In the genomic region with DNA sequence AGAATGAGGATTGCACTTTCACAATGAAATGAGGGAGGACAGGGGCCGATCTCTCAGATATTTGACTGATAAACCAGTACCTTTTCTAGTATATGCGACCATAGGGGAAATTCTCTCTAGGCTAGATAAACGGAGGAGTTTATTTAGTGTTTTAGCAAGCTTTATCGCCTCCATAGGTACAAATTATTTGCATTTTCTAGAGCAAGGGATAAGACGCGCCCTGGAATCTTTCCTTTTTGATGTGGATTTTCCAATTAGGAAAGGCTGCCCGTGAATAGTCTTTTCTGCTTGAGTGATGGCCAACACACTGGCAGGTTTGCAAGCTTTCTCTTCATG, we compare ENCODE assay signal across 8 cellular contexts. TPM values are rescaled to one million over a fixed set of nuclear protein-coding genes. Genes with fewer than 3 reads are reported as not detected.
DNase-seq lines count a peak whose midpoint lies in the region; ATAC-seq and TF ChIP-seq lines count a peak whose summit lies in the region.

No MANE protein-coding gene starts in this region.

- no peaks in the 10 kb centered on the region for H3K27me3 Mint-ChIP-seq in activated T-cell treated with anti-CD3 and anti-CD28 coated beads, Interleukin-2, amount 50 U/mL, for 4 hours (ENCODE audit: low read depth)
- H3K27me3 Mint-ChIP-seq in activated naive CD8-positive, alpha-beta T cell: no peaks in the 10 kb centered on the region

- H3K27me3 ChIP-seq in tibial artery: no peaks in the 10 kb centered on the region

- H3K27ac Mint-ChIP-seq in activated naive CD8-positive, alpha-beta T cell: peak overlapping the region; percentile 46

- intact Hi-C loops in tibial artery (cut with DNase I; ENCODE audit: low total_unique reads): no loop called here

- H3K27ac ChIP-seq in tibial artery: peak overlapping the region; percentile 62 to 68

- no peak for ATAC-seq in activated T-cell treated with anti-CD3 and anti-CD28 coated beads, Interleukin-2, amount 50 U/mL, for 4 hours
- ATAC-seq in left lobe of liver (peak; percentile 33), HG02642 (IDR thresholded peaks at IDR 0.05; ENCODE audit: poor library complexity, unreplicated experiment) (no peak)

- H3K9me3 ChIP-seq in tibial artery: no peaks in the 10 kb centered on the region

- peaks cover 0 to 8% (median 3%) of the 10 kb centered on the region in 4 donors for H3K4me1 ChIP-seq in tibial artery

- peaks cover 3% of the 10 kb centered on the region for H3K36me3 Mint-ChIP-seq in activated T-cell treated with anti-CD3 and anti-CD28 coated beads, Interleukin-2, amount 50 U/mL, for 4 hours (ENCODE audit: insufficient read depth)
- no peaks in the 10 kb centered on the region for H3K36me3 Mint-ChIP-seq in activated naive CD8-positive, alpha-beta T cell

- peaks cover 0 to 2% (median 0%) of the 10 kb centered on the region in 3 donors for H3K36me3 ChIP-seq in tibial artery

- peak overlapping the region; percentile 60 to 84 for H3K4me3 ChIP-seq in tibial artery

- H3K4me3 Mint-ChIP-seq in activated T-cell treated with anti-CD3 and anti-CD28 coated beads, Interleukin-2, amount 50 U/mL, for 4 hours: peak overlapping the region; percentile 96
- peak overlapping the region; percentile 99 for H3K4me3 Mint-ChIP-seq in activated naive CD8-positive, alpha-beta T cell

- H3K4me1 Mint-ChIP-seq in activated T-cell treated with anti-CD3 and anti-CD28 coated beads, Interleukin-2, amount 50 U/mL, for 4 hours (ENCODE audit: low read depth): peaks cover 15% of the 10 kb centered on the region
- H3K4me1 Mint-ChIP-seq in activated naive CD8-positive, alpha-beta T cell (ENCODE audit: low read depth): peaks cover 12% of the 10 kb centered on the region

- no peak for TF ChIP-seq CTCF in tibial artery (IDR thresholded peaks at IDR 0.05)

- no peaks in the 10 kb centered on the region for H3K9me3 Mint-ChIP-seq in activated T-cell treated with anti-CD3 and anti-CD28 coated beads, Interleukin-2, amount 50 U/mL, for 4 hours
- no peaks in the 10 kb centered on the region for H3K9me3 Mint-ChIP-seq in activated naive CD8-positive, alpha-beta T cell (ENCODE audit: low read depth)

- DNase-seq in activated T-cell treated with anti-CD3 and anti-CD28 coated beads, Interleukin-2, amount 50 U/mL, for 4 hours: no peak
- no peak for DNase-seq in activated T-cell treated with anti-CD3 and anti-CD28 coated beads, Interleukin-2, amount 50 U/mL, for 48 hours
- no peak for DNase-seq in left lobe of liver (ENCODE audit: low spot score)
- DNase-seq in tibial artery: no peak
- DNase-seq in stimulated activated CD4-positive, alpha-beta T cell treated with anti-CD3 and anti-CD28 coated beads, Interleukin-4, amount 100 ng/mL, for 24 hours: no peak
- no peak for DNase-seq in DMS 273 (lab: John Stamatoyannopoulos, UW; ENCODE audit: unreplicated experiment)

RNA-seq across cellular contexts. Expression of a gene that starts 0.4 kb away (rescaled TPM):
- total RNA-seq in activated T-cell treated with anti-CD3 and anti-CD28 coated beads, Interleukin-2, amount 50 U/mL, for 4 hours: 1 to 10 TPM in 2 of 3 donors, under 1 TPM in 1; 0.84 to 1.2 (median 1.1) TPM
- total RNA-seq in left lobe of liver: 0.68 TPM

RNA-seq across cellular contexts. Expression of a gene that starts 10.1 kb away (rescaled TPM):
- 10 to 100 TPM; 21.1 to 23.0 (median 21.5) TPM for total RNA-seq in activated T-cell treated with anti-CD3 and anti-CD28 coated beads, Interleukin-2, amount 50 U/mL, for 4 hours
- 5.0 TPM for total RNA-seq in left lobe of liver
